9 cellular contexts compared by ENCODE assay signal in genomic region chr2:157901325-157901724, GRCh38. TPM values are rescaled to one million over a fixed set of nuclear protein-coding genes. Genes with fewer than 3 reads are reported as not detected.
DNase-seq lines count a peak whose midpoint lies in the region; ATAC-seq and TF ChIP-seq lines count a peak whose summit lies in the region.
"Had no signal": no experiment of that assay in that cellular context is flagged by ENCODE, and none has a peak within 500 bp of the region (broad histone marks: within the 10 kb centered on the region; RNA-seq: fewer than 3 reads in every experiment).

No MANE protein-coding gene starts in this region.

- intact Hi-C loops in left ventricle myocardium inferior (cut with micrococcal nuclease) (no loop called here), left ventricle myocardium superior (cut with micrococcal nuclease) (no loop called here)

- H3K79me2 ChIP-seq in OCI-LY3 (ENCODE audit: low read length) = no peaks in the 10 kb centered on the region

- H3K36me3 ChIP-seq in left ventricle myocardium inferior (no peaks in the 10 kb centered on the region), OCI-LY3 (replicated peaks; ENCODE audit: low read depth, low read length) (no peaks in the 10 kb centered on the region)

- no peak for ATAC-seq in left ventricle myocardium superior
- no peak for ATAC-seq in GM19463 (IDR thresholded peaks at IDR 0.05; ENCODE audit: unreplicated experiment)

- TF ChIP-seq CTCF in left ventricle myocardium inferior (IDR thresholded peaks at IDR 0.05; ENCODE audit: borderline replicate concordance) (peak; percentile 30), OCI-LY3 (IDR thresholded peaks at IDR 0.05; ENCODE audit: low read depth, low read length) (peak; percentile 67), epithelial cell of esophagus (IDR thresholded peaks at IDR 0.05; ENCODE audit: insufficient read depth, low read depth, low read length, missing control alignments) (peak; percentile 8)

- no peak overlapping the region for H3K27ac ChIP-seq in left ventricle myocardium inferior (replicated peaks)
- no peak overlapping the region for H3K27ac ChIP-seq in OCI-LY3 (ENCODE audit: low read length)
- H3K27ac ChIP-seq: dorsolateral prefrontal cortex had no signal

- no peaks in the 10 kb centered on the region for H4K20me1 ChIP-seq in OCI-LY3 (ENCODE audit: insufficient read depth, low read length)

- no peaks in the 10 kb centered on the region for H3K9me3 ChIP-seq in left ventricle myocardium inferior (replicated peaks)
- no peaks in the 10 kb centered on the region for H3K9me3 ChIP-seq in OCI-LY3 (ENCODE audit: insufficient read depth, low read length)

- no peak overlapping the region for H3K4me3 ChIP-seq in left ventricle myocardium inferior
- H3K4me3 ChIP-seq in OCI-LY3 (ENCODE audit: low read length) = no peak overlapping the region
- H3K4me3 ChIP-seq in epithelial cell of esophagus (ENCODE audit: low read length) = no peak overlapping the region
- H3K4me3 ChIP-seq: dorsolateral prefrontal cortex had no signal

- no peak overlapping the region for H3K4me2 ChIP-seq in OCI-LY3 (ENCODE audit: low read length)

- H3K27me3 ChIP-seq in left ventricle myocardium inferior (ENCODE audit: low read depth) (no peaks in the 10 kb centered on the region), OCI-LY3 (ENCODE audit: low read depth, low read length) (no peaks in the 10 kb centered on the region)
- H3K27me3 ChIP-seq: dorsolateral prefrontal cortex had no signal

- H2AFZ ChIP-seq in OCI-LY3 (ENCODE audit: low read depth, low read length) = no peak overlapping the region

- DNase-seq in left ventricle myocardium inferior (no peak), left ventricle myocardium superior (no peak), epithelial cell of esophagus (ENCODE audit: low read depth) (no peak), HPDE6-E6E7 (ENCODE audit: extremely low spot score) (no peak), iPS-NIHi11 (ENCODE audit: low spot score) (no peak)
- DNase-seq in activated CD4-positive, CD25-positive, alpha-beta regulatory T cell (lab: John Stamatoyannopoulos, UW) = no peak
- DNase-seq: dorsolateral prefrontal cortex had no signal

- H3K4me1 ChIP-seq in left ventricle myocardium inferior = peaks cover 18% of the 10 kb centered on the region
- H3K4me1 ChIP-seq in OCI-LY3 (ENCODE audit: low read length) = peaks cover 53% of the 10 kb centered on the region

- H3K9ac ChIP-seq in OCI-LY3 (ENCODE audit: low read length) = no peak overlapping the region

RNA-seq across cellular contexts. Expression of gene ACVR1, which starts 25.2 kb away (rescaled TPM):
- 30.6 TPM for total RNA-seq in left ventricle myocardium inferior
- total RNA-seq in left ventricle myocardium superior = 26.8 TPM

Comparison
In these comparisons a context has a peak if more than half of its experiments do, and no peak if none do; other contexts are left out.
1. CTCF ChIP-seq: peak in every context shown above with its lines; median percentile 67 in OCI-LY3; 30 in left ventricle myocardium inferior; 8 in epithelial cell of esophagus.